In genomic region chr2:105328281-105329196, GRCh38 we compare ENCODE assay signal across 8 cellular contexts. TPM values are rescaled to one million over a fixed set of nuclear protein-coding genes. Genes with fewer than 3 reads are reported as not detected.
DNase-seq lines count a peak whose midpoint lies in the region; ATAC-seq, FAIRE-seq and TF ChIP-seq lines count a peak whose summit lies in the region.

No MANE protein-coding gene starts in this region.

- dilution Hi-C loops in mammary epithelial cell (cut with HindIII; ENCODE audit: low sequenced_read_pairs) (no loop called here), keratinocyte (cut with MboI; ENCODE audit: extremely low pct_ligation_motif_present, low sequenced_read_pairs) (no loop called here)

- intact Hi-C loops in mammary epithelial cell (cut with micrococcal nuclease), result loop anchor here (2.0 kb wide), 2 partner anchors 34 to 42 kb away; no protein-coding TSS in a partner anchor

- H3K4me2 ChIP-seq in mammary epithelial cell (ENCODE audit: insufficient read depth, low read depth, low read length), result peak overlapping the region; percentile 80
- H3K4me2 ChIP-seq in keratinocyte (ENCODE audit: control insufficient read depth, extremely low read depth, insufficient read depth, low read depth, low read length), result peak overlapping the region; percentile 75

- FAIRE-seq in keratinocyte (lab: Jason Lieb, UNC), result peak; percentile 67

- H3K27ac ChIP-seq in mammary epithelial cell (ENCODE audit: insufficient read depth, low read depth, low read length) (peak overlapping the region; percentile 20), keratinocyte (ENCODE audit: control insufficient read depth, insufficient read depth, low read length) (peak overlapping the region; percentile 65), skin epidermis (peak overlapping the region in 20 of 21 experiments; percentile 6 to 99 (median 80))

- TF ChIP-seq CTCF in mammary epithelial cell (conservative IDR thresholded peaks at IDR 0.05 in 1 of 2, IDR thresholded peaks at IDR 0.05 in 1 of 2; ENCODE audit: extremely low read depth in 1 of 2, insufficient read depth in 1 of 2, low read depth in 1 of 2, low read length in 2 of 2) (no peak), keratinocyte (optimal IDR thresholded peaks at IDR 0.05 in 1 of 3, IDR thresholded peaks at IDR 0.05 in 1 of 3, conservative IDR thresholded peaks at IDR 0.05 in 1 of 3; ENCODE audit: extremely low read depth in 1 of 3, insufficient read depth in 2 of 3, low read length in 3 of 3) (no peak)

- peak; percentile 21 for ATAC-seq in HG02798 (IDR thresholded peaks at IDR 0.05; ENCODE audit: poor library complexity, unreplicated experiment)
- ATAC-seq in HG03196 (IDR thresholded peaks at IDR 0.05; ENCODE audit: unreplicated experiment), result no peak

- in situ Hi-C loops in mammary epithelial cell (cut with MboI; ENCODE audit: low sequenced_read_pairs in 2 of 2), result no loop called here

- no peaks in the 10 kb centered on the region for H3K9me3 ChIP-seq in mammary epithelial cell (replicated peaks; ENCODE audit: insufficient read depth, low read length)
- no peaks in the 10 kb centered on the region for H3K9me3 ChIP-seq in keratinocyte (ENCODE audit: control insufficient read depth, low read depth, low read length)

- peaks cover 52% of the 10 kb centered on the region for H3K79me2 ChIP-seq in mammary epithelial cell (ENCODE audit: insufficient read depth, low read length)
- peaks cover 40% of the 10 kb centered on the region for H3K79me2 ChIP-seq in keratinocyte (ENCODE audit: control insufficient read depth, insufficient read depth, low read length)

- H3K27me3 ChIP-seq in mammary epithelial cell (ENCODE audit: insufficient read depth, low read length), result no peaks in the 10 kb centered on the region
- no peaks in the 10 kb centered on the region for H3K27me3 ChIP-seq in keratinocyte (ENCODE audit: control insufficient read depth, extremely low read depth, insufficient read depth, low read length)

- peaks cover 1% of the 10 kb centered on the region for H3K36me3 ChIP-seq in mammary epithelial cell (ENCODE audit: insufficient read depth, low read length)
- no peaks in the 10 kb centered on the region for H3K36me3 ChIP-seq in keratinocyte (ENCODE audit: control insufficient read depth in 2 of 2, extremely low read depth in 1 of 2, insufficient read depth in 2 of 2, low read length in 2 of 2)

- no peaks in the 10 kb centered on the region for H3K9me1 ChIP-seq in keratinocyte (ENCODE audit: control insufficient read depth, extremely low read depth, insufficient read depth, low read length)

- 0 out of 2 replicates have a peak, but pooled peaks have one; percentile 17 for TF ChIP-seq POLR2A in Raji (IDR thresholded peaks at IDR 0.05; ENCODE audit: insufficient read depth, low read depth, low read length)

- BruUV-seq in mammary epithelial cell (replicated peaks; lab: Mats Ljungman, UMichigan), result no TSS peak

- CTCF ChIA-PET in mammary epithelial cell (lab: Charles Lee; ENCODE audit: low non-redundant PET), result no interaction called here

- H4K20me1 ChIP-seq in mammary epithelial cell (ENCODE audit: insufficient read depth, low read length) (no peaks in the 10 kb centered on the region), keratinocyte (ENCODE audit: control insufficient read depth, extremely low read depth, insufficient read depth, low read length) (peaks cover 3% of the 10 kb centered on the region)

- H2AFZ ChIP-seq in mammary epithelial cell (ENCODE audit: low read depth, low read length), result peak overlapping the region; percentile 68
- peak overlapping the region; percentile 83 for H2AFZ ChIP-seq in keratinocyte (ENCODE audit: control insufficient read depth, low read length)

- H3K4me1 ChIP-seq in mammary epithelial cell (ENCODE audit: insufficient read depth, low read length), result peaks cover 44% of the 10 kb centered on the region
- peaks cover 45% of the 10 kb centered on the region for H3K4me1 ChIP-seq in keratinocyte (ENCODE audit: control insufficient read depth, extremely low read depth, insufficient read depth, low read length)

- DNase-seq in DMS79 (lab: John Stamatoyannopoulos, UW), result peak; percentile 59
- DNase-seq in mammary epithelial cell, result peak; percentile 73
- DNase-seq in keratinocyte (ENCODE audit: low read depth, low spot score), result peak; percentile 28
- DNase-seq in NCI-H1436 (lab: John Stamatoyannopoulos, UW), result no peak

- peak overlapping the region; percentile 47 to 65 (median 63) for H3K4me3 ChIP-seq in mammary epithelial cell (replicated peaks in 1 of 3; ENCODE audit: insufficient read depth in 1 of 3, low read depth in 2 of 3, low read length in 3 of 3)
- H3K4me3 ChIP-seq in keratinocyte (ENCODE audit: control insufficient read depth in 2 of 3, extremely low read depth in 1 of 3, insufficient read depth in 2 of 3, low read depth in 1 of 3, low read length in 3 of 3), result peak overlapping the region; percentile 64 to 72 (median 67)
- peak overlapping the region; percentile 53 to 81 (median 59) for H3K4me3 ChIP-seq in skin epidermis

- H3K9ac ChIP-seq in mammary epithelial cell (ENCODE audit: insufficient read depth, low read length), result peak overlapping the region; percentile 65
- peak overlapping the region; percentile 85 for H3K9ac ChIP-seq in keratinocyte (ENCODE audit: control insufficient read depth, extremely low read depth, insufficient read depth, low read length)

- WGBS in mammary epithelial cell (ENCODE audit: low coverage, missing lambda C conversion rate), result 25% methylated on average over 16 of the region's 16 CpGs

RNA-seq across cellular contexts. Expression of gene TGFBRAP1, which starts 1.0 kb away (rescaled TPM):
- total RNA-seq in mammary epithelial cell, result 10 to 100 TPM; 24.6 to 44.8 TPM
- polyA plus RNA-seq in mammary epithelial cell, result 9.8 TPM
- polyA minus RNA-seq in mammary epithelial cell, result 19.2 TPM
- polyA plus RNA-seq in keratinocyte, result 7.2 to 9.3 TPM (median 9.0 TPM) in 3 replicates
- polyA plus RNA-seq in keratinocyte (2011; ENCODE audit: low read depth), result 11.7 TPM
- polyA plus RNA-seq in keratinocyte (2011; cell fraction: cytosol; rRNA removed), result 7.6 and 7.8 TPM in 2 replicates
- polyA plus RNA-seq in keratinocyte (2011; cell fraction: nucleus; rRNA removed), result 12.6 and 13.7 TPM in 2 replicates
- polyA plus RNA-seq in keratinocyte (2012; ENCODE audit: low replicate concordance), result 10.3 and 13.0 TPM in 2 replicates
- 12.8 to 22.7 TPM (median 15.7 TPM) in 3 replicates for polyA minus RNA-seq in keratinocyte
- polyA minus RNA-seq in keratinocyte (2011; cell fraction: cytosol; rRNA and poly(A)+ RNA removed), result 11.5 TPM
- polyA minus RNA-seq in keratinocyte (2011; cell fraction: nucleus; rRNA and poly(A)+ RNA removed), result 11.7 and 17.6 TPM in 2 replicates

RNA-seq across cellular contexts. Expression of gene C2orf49, which starts 8.8 kb away (rescaled TPM):
- total RNA-seq in mammary epithelial cell, result 10 to 100 TPM; 16.5 TPM
- polyA plus RNA-seq in mammary epithelial cell, result 8.7 TPM
- polyA minus RNA-seq in mammary epithelial cell, result 8.0 TPM
- 13.1 to 19.4 TPM (median 14.5 TPM) in 3 replicates for polyA plus RNA-seq in keratinocyte
- 43.2 TPM for polyA plus RNA-seq in keratinocyte (2011; ENCODE audit: low read depth)
- polyA plus RNA-seq in keratinocyte (2011; cell fraction: cytosol; rRNA removed), result 11.8 and 17.0 TPM in 2 replicates
- 13.9 and 18.8 TPM in 2 replicates for polyA plus RNA-seq in keratinocyte (2011; cell fraction: nucleus; rRNA removed)
- polyA plus RNA-seq in keratinocyte (2012; ENCODE audit: low replicate concordance), result 12.3 and 18.3 TPM in 2 replicates
- 3.6 to 6.0 TPM (median 4.7 TPM) in 3 replicates for polyA minus RNA-seq in keratinocyte
- 4.2 TPM for polyA minus RNA-seq in keratinocyte (2011; cell fraction: cytosol; rRNA and poly(A)+ RNA removed)
- 3.3 and 9.2 TPM in 2 replicates for polyA minus RNA-seq in keratinocyte (2011; cell fraction: nucleus; rRNA and poly(A)+ RNA removed)

Comparison
In these comparisons a context has a peak if more than half of its experiments do, and no peak if none do; other contexts are left out.
1. H3K27ac ChIP-seq: peak in every context shown above with its lines; median percentile 80 in skin epidermis; 65 in keratinocyte; 20 in mammary epithelial cell.